8 cellular contexts compared by ENCODE assay signal in genomic region chr5:160467555-160468418, GRCh38. TPM values are rescaled to one million over a fixed set of nuclear protein-coding genes. Genes with fewer than 3 reads are reported as not detected.
DNase-seq lines count a peak whose midpoint lies in the region; ATAC-seq and TF ChIP-seq lines count a peak whose summit lies in the region.

No MANE protein-coding gene starts in this region.

- no peak overlapping the region for H2AFZ ChIP-seq in OCI-LY1 (ENCODE audit: low read length)
- peak overlapping the region; percentile 11 for H2AFZ ChIP-seq in trophoblast cell (ENCODE audit: insufficient read depth, low read length, poor library complexity)

- H3K9ac ChIP-seq in OCI-LY1 (ENCODE audit: low read length), result peak overlapping the region; percentile 77
- no peak overlapping the region for H3K9ac ChIP-seq in trophoblast cell (ENCODE audit: low read length)

- intact Hi-C loops in tibial artery (cut with DNase I; ENCODE audit: low total_unique reads), result no loop called here

- no peak overlapping the region for H3K23ac ChIP-seq in trophoblast cell (ENCODE audit: low read length)

- TF ChIP-seq CTCF in GM12864 (IDR thresholded peaks at IDR 0.05; ENCODE audit: low read depth, low read length, missing control alignments) (no peak), OCI-LY1 (IDR thresholded peaks at IDR 0.05; ENCODE audit: low read length) (no peak), tibial artery (IDR thresholded peaks at IDR 0.05) (no peak)

- H2BK120ac ChIP-seq in trophoblast cell (ENCODE audit: insufficient read depth, low read length, poor library complexity), result peak overlapping the region; percentile 18

- H3K18ac ChIP-seq in trophoblast cell (ENCODE audit: low read length), result peak overlapping the region; percentile 54

- no peaks in the 10 kb centered on the region for H3F3A ChIP-seq in OCI-LY1 (ENCODE audit: insufficient read depth, low read length)

- peak overlapping the region; percentile 47 for H2BK12ac ChIP-seq in trophoblast cell (ENCODE audit: low read length)

- peaks cover 47% of the 10 kb centered on the region for H3K79me2 ChIP-seq in OCI-LY1 (ENCODE audit: insufficient read depth, low read length)
- peaks cover 2% of the 10 kb centered on the region for H3K79me2 ChIP-seq in trophoblast cell (ENCODE audit: control insufficient read depth, insufficient read depth, low read length, poor library complexity)

- peak overlapping the region; percentile 86 for H3K27ac ChIP-seq in OCI-LY1 (ENCODE audit: low read depth, low read length, poor library complexity, severe bottlenecking)
- peak overlapping the region; percentile 80 for H3K27ac ChIP-seq in trophoblast cell (ENCODE audit: low read depth, low read length)
- H3K27ac ChIP-seq in tibial artery, result peak overlapping the region in 1 of 2 donors; percentile 15

- no peak overlapping the region for H3K4ac ChIP-seq in trophoblast cell (ENCODE audit: low read depth, low read length)

- no peaks in the 10 kb centered on the region for H3K9me3 ChIP-seq in OCI-LY1 (ENCODE audit: low read length)
- H3K9me3 ChIP-seq in trophoblast cell (ENCODE audit: insufficient read depth, low read depth, low read length), result no peaks in the 10 kb centered on the region
- H3K9me3 ChIP-seq in tibial artery, result no peaks in the 10 kb centered on the region

- H4K20me1 ChIP-seq in OCI-LY1 (ENCODE audit: insufficient read depth, low read length), result no peaks in the 10 kb centered on the region

- ATAC-seq in HG02571 (IDR thresholded peaks at IDR 0.05; ENCODE audit: unreplicated experiment), result peak; percentile 90

- no peaks in the 10 kb centered on the region for H3K9me2 ChIP-seq in OCI-LY1 (ENCODE audit: low read depth, low read length)

- H2AK5ac ChIP-seq in trophoblast cell (ENCODE audit: low read length), result peak overlapping the region; percentile 44

- H3K14ac ChIP-seq in trophoblast cell (ENCODE audit: low read length), result peak overlapping the region; percentile 57

- H3K4me3 ChIP-seq in GM12864 (ENCODE audit: low read depth, low read length) (peak overlapping the region; percentile 69), OCI-LY1 (ENCODE audit: low read depth, low read length, poor library complexity, severe bottlenecking) (peak overlapping the region; percentile 88), trophoblast cell (ENCODE audit: low read depth, low read length) (no peak overlapping the region), tibial artery (peak overlapping the region; percentile 31 to 44)

- DNase-seq in GM12864 (ENCODE audit: low read depth), result peak; percentile 88
- DNase-seq in activated T-cell treated with anti-CD3 and anti-CD28 coated beads, Interleukin-2, amount 50 U/mL, for 48 hours, result peak; percentile 89
- peak; percentile 91 for DNase-seq in fibroblast of peridontal ligament (ENCODE audit: extremely low read depth)
- peak; percentile 11 to 30 for DNase-seq in trophoblast cell
- DNase-seq in tibial artery, result peak; percentile 72 to 77
- no peak for DNase-seq in NCI-H2171 treated with DMSO at 0.1 percent for 48 hours (lab: John Stamatoyannopoulos, UW)

- H3K36me3 ChIP-seq in OCI-LY1 (ENCODE audit: insufficient read depth, low read length) (peaks cover 6% of the 10 kb centered on the region; the same call in 1 of the 2 replicates), trophoblast cell (ENCODE audit: control insufficient read depth in 1 of 2, insufficient read depth in 2 of 2, low read length in 2 of 2) (no peaks in the 10 kb centered on the region), tibial artery (no peaks in the 10 kb centered on the region)

- peak overlapping the region; percentile 45 for H4K12ac ChIP-seq in trophoblast cell (ENCODE audit: low read depth, low read length)

- no CpG with 5 or more reads among the region's 31 CpGs for WGBS in trophoblast cell (ENCODE audit: extremely low coverage, insufficient coverage, insufficient read length)

- no peaks in the 10 kb centered on the region for H3K27me3 ChIP-seq in OCI-LY1 (ENCODE audit: insufficient read depth, low read length)
- H3K27me3 ChIP-seq in trophoblast cell (ENCODE audit: insufficient read depth, low read length), result no peaks in the 10 kb centered on the region
- no peaks in the 10 kb centered on the region for H3K27me3 ChIP-seq in tibial artery

- peak overlapping the region; percentile 52 for H4K91ac ChIP-seq in trophoblast cell (ENCODE audit: low read depth, low read length)

- peak overlapping the region; percentile 94 for H3K4me2 ChIP-seq in OCI-LY1 (ENCODE audit: low read length)
- H3K4me2 ChIP-seq in trophoblast cell (ENCODE audit: low read length), result peak overlapping the region; percentile 20

- peak overlapping the region; percentile 53 for H2BK5ac ChIP-seq in trophoblast cell (ENCODE audit: low read depth, low read length, poor library complexity)

- H3K79me1 ChIP-seq in trophoblast cell (ENCODE audit: low read length), result peaks cover 11% of the 10 kb centered on the region

- peak overlapping the region; percentile 73 for H4K8ac ChIP-seq in trophoblast cell (ENCODE audit: low read depth, low read length)

- H3K4me1 ChIP-seq in OCI-LY1 (ENCODE audit: insufficient read depth, low read length, severe bottlenecking) (peaks cover 77% of the 10 kb centered on the region), trophoblast cell (ENCODE audit: control insufficient read depth in 1 of 2, insufficient read depth in 2 of 2, low read length in 2 of 2) (peaks cover 9 to 18% of the 10 kb centered on the region in 2 experiments), tibial artery (peaks cover 3 to 22% (median 17%) of the 10 kb centered on the region in 4 donors)

RNA-seq across cellular contexts. Expression of gene PTTG1, which starts 46.1 kb away (rescaled TPM):
- 157 and 174 TPM in 2 replicates for polyA plus RNA-seq in trophoblast cell (2013)

RNA-seq across cellular contexts. Expression of gene SLU7, which starts 48.9 kb away (rescaled TPM):
- 41.6 and 43.3 TPM in 2 replicates for polyA plus RNA-seq in trophoblast cell (2013)
